ENCODE assay signal across 10 cellular contexts in genomic region chr5:82635561-82636288, GRCh38.
DNase-seq lines count a peak whose midpoint lies in the region; ATAC-seq and TF ChIP-seq lines count a peak whose summit lies in the region.
"Had no signal": no experiment of that assay in that cellular context is flagged by ENCODE, and none has a peak within 500 bp of the region (broad histone marks: within the 10 kb centered on the region; RNA-seq: fewer than 3 reads in every experiment).

No MANE protein-coding gene starts in this region.

- TF ChIP-seq CTCF in gastrocnemius medialis (IDR thresholded peaks at IDR 0.05 in 4 of 5, conservative IDR thresholded peaks at IDR 0.05 in 1 of 5), result no peak

- peaks cover 4% of the 10 kb centered on the region for H3K9me3 Mint-ChIP-seq in activated CD4-positive, alpha-beta T cell treated with anti-CD3 and anti-CD28 coated beads, Interleukin-2, amount 10 ng/mL, durations not matched to agents 7 days and 5 days

- no peaks in the 10 kb centered on the region for H3K27me3 Mint-ChIP-seq in activated CD4-positive, alpha-beta T cell treated with anti-CD3 and anti-CD28 coated beads, Interleukin-2, amount 10 ng/mL, durations not matched to agents 7 days and 5 days

- no peak for TF ChIP-seq POLR2A in gastrocnemius medialis (IDR thresholded peaks at IDR 0.05)

- no peak overlapping the region for H3K27ac Mint-ChIP-seq in activated CD4-positive, alpha-beta T cell treated with anti-CD3 and anti-CD28 coated beads, Interleukin-2, amount 10 ng/mL, durations not matched to agents 7 days and 5 days
- H3K27ac Mint-ChIP-seq: nephron progenitor cell had no signal

- H3K27me3 ChIP-seq in adipocyte (replicated peaks; ENCODE audit: control insufficient read depth, insufficient read depth, low read length) (no peaks in the 10 kb centered on the region), mucosa of rectum (ENCODE audit: control insufficient read depth in 2 of 2, insufficient read depth in 2 of 2, low read length in 2 of 2) (no peaks in the 10 kb centered on the region), gastrocnemius medialis (no peaks in the 10 kb centered on the region)

- CTCF ChIA-PET in activated CD4-positive, alpha-beta T cell treated with anti-CD3 and anti-CD28 coated beads, Interleukin-2, amount 10 ng/mL, durations not matched to agents 7 days and 5 days (lab: Charles Lee), result no interaction called here

- peaks cover 8% of the 10 kb centered on the region for H3K4me1 Mint-ChIP-seq in activated CD4-positive, alpha-beta T cell treated with anti-CD3 and anti-CD28 coated beads, Interleukin-2, amount 10 ng/mL, durations not matched to agents 7 days and 5 days

- H3K9ac ChIP-seq in adipocyte (ENCODE audit: low read length), result no peak overlapping the region
- H3K9ac ChIP-seq in mucosa of rectum (ENCODE audit: low read depth in 1 of 2, low read length in 2 of 2), result peak overlapping the region in 1 of 2 donors; percentile 48

- no peaks in the 10 kb centered on the region for H3K9me3 ChIP-seq in adipocyte (ENCODE audit: control insufficient read depth, low read length)
- H3K9me3 ChIP-seq in mucosa of rectum (ENCODE audit: control insufficient read depth in 2 of 2, low read length in 2 of 2), result no peaks in the 10 kb centered on the region
- no peaks in the 10 kb centered on the region for H3K9me3 ChIP-seq in gastrocnemius medialis

- ATAC-seq in GM18861 (IDR thresholded peaks at IDR 0.05; ENCODE audit: unreplicated experiment) (peak; percentile 46), HG03060 (IDR thresholded peaks at IDR 0.05; ENCODE audit: low read depth, unreplicated experiment) (peak; percentile 72), gastrocnemius medialis (no peak)
- ATAC-seq: K562 had no signal

- H3K4me1 ChIP-seq in adipocyte (ENCODE audit: control insufficient read depth, insufficient read depth, low read length) (peaks cover 21% of the 10 kb centered on the region), mucosa of rectum (ENCODE audit: control insufficient read depth in 2 of 2, insufficient read depth in 2 of 2, low read length in 2 of 2) (peaks cover 6 to 23% of the 10 kb centered on the region in 2 donors), gastrocnemius medialis (peaks cover 12 to 17% of the 10 kb centered on the region in 2 donors)

- in situ Hi-C loops in gastrocnemius medialis (cut with MboI; ENCODE audit: low sequenced_read_pairs in 4 of 4), result loop anchor here in 3 of 4 donors (10.0 to 25.0 kb wide), 4 partner anchors 281 to 927 kb away; no protein-coding TSS in a partner anchor

- no peaks in the 10 kb centered on the region for H3K36me3 ChIP-seq in adipocyte (ENCODE audit: control insufficient read depth, insufficient read depth, low read length, severe bottlenecking)
- H3K36me3 ChIP-seq in mucosa of rectum (ENCODE audit: control insufficient read depth in 2 of 2, insufficient read depth in 2 of 2, low read length in 2 of 2), result no peaks in the 10 kb centered on the region
- no peaks in the 10 kb centered on the region for H3K36me3 ChIP-seq in gastrocnemius medialis

- POLR2A ChIA-PET in activated CD4-positive, alpha-beta T cell treated with anti-CD3 and anti-CD28 coated beads, Interleukin-2, amount 10 ng/mL, durations not matched to agents 7 days and 5 days (lab: Charles Lee), result no interaction called here

- H3K27ac ChIP-seq in mucosa of rectum (ENCODE audit: low read depth in 2 of 2, low read length in 2 of 2) (peak overlapping the region; percentile 60 to 74), gastrocnemius medialis (no peak overlapping the region)

- intact Hi-C loops in gastrocnemius medialis (cut with DNase I; ENCODE audit: low total_unique reads), result no loop called here

- DNase-seq in adipocyte (ENCODE audit: low read depth), result peak; percentile 79
- DNase-seq in activated CD4-positive, alpha-beta T cell treated with anti-CD3 and anti-CD28 coated beads, Interleukin-2, amount 10 ng/mL, durations not matched to agents 7 days and 5 days, result no peak
- DNase-seq in NCI-H446 treated with DMSO at 0.1 percent for 48 hours (lab: John Stamatoyannopoulos, UW), result no peak
- DNase-seq in amniotic stem cell (lab: John Stamatoyannopoulos, UW), result no peak
- DNase-seq in gastrocnemius medialis, result no peak
- DNase-seq: nephron progenitor cell had no signal

- no peaks in the 10 kb centered on the region for H3K36me3 Mint-ChIP-seq in activated CD4-positive, alpha-beta T cell treated with anti-CD3 and anti-CD28 coated beads, Interleukin-2, amount 10 ng/mL, durations not matched to agents 7 days and 5 days (ENCODE audit: low read depth)

- no peak overlapping the region for H3K4me3 Mint-ChIP-seq in activated CD4-positive, alpha-beta T cell treated with anti-CD3 and anti-CD28 coated beads, Interleukin-2, amount 10 ng/mL, durations not matched to agents 7 days and 5 days
- H3K4me3 Mint-ChIP-seq: nephron progenitor cell had no signal

- no peak overlapping the region for H3K4me3 ChIP-seq in adipocyte (ENCODE audit: low read length)
- H3K4me3 ChIP-seq in mucosa of rectum (ENCODE audit: low read length in 2 of 2), result no peak overlapping the region
- H3K4me3 ChIP-seq in gastrocnemius medialis, result no peak overlapping the region
- H3K4me3 ChIP-seq: K562 had no signal

Comparison
In these comparisons a context has a peak if more than half of its experiments do, and no peak if none do; other contexts are left out.
1. ATAC-seq: peak in GM18861 (single experiment) and HG03060 (single experiment); none in gastrocnemius medialis (0 of 2).
2. H3K27ac ChIP-seq: peak in mucosa of rectum (2 of 2); none in gastrocnemius medialis (0 of 4).